ENCODE assay signal across 17 cellular contexts in genomic region chr6:36847991-36848390, GRCh38. TPM values are rescaled to one million over a fixed set of nuclear protein-coding genes. Genes with fewer than 3 reads are reported as not detected.
DNase-seq lines count a peak whose midpoint lies in the region; ATAC-seq, FAIRE-seq and TF ChIP-seq lines count a peak whose summit lies in the region.
"Had no signal": no experiment of that assay in that cellular context is flagged by ENCODE, and none has a peak within 500 bp of the region (broad histone marks: within the 10 kb centered on the region; RNA-seq: fewer than 3 reads in every experiment).

No MANE protein-coding gene starts in this region.

- H3K4me3 ChIP-seq in heart left ventricle (peak overlapping the region in 1 of 12 donors; percentile 2), smooth muscle cell (no peak overlapping the region)

- H2AFZ ChIP-seq in smooth muscle cell (ENCODE audit: low read depth): no peak overlapping the region

- H3K27ac Mint-ChIP-seq in nephron: peak overlapping the region in 2 of 3 experiments; percentile 25 to 85

- no peaks in the 10 kb centered on the region for H4K20me1 ChIP-seq in smooth muscle cell (ENCODE audit: low read depth)

- DNase-seq in heart left ventricle (peak in 1 of 5 donors; percentile 18), Right ventricle myocardium inferior (ENCODE audit: missing footprints) (no peak), caudate nucleus (lab: John Stamatoyannopoulos, UW) (no peak), smooth muscle cell (lab: John Stamatoyannopoulos, UW; ENCODE audit: unreplicated experiment) (no peak), G401 (ENCODE audit: low spot score) (no peak), frontal cortex (ENCODE audit: low spot score in 2 of 2) (no peak)
- DNase-seq: GOT3, NCI-H1048, NCI-H2081 treated with DMSO at 0.1 percent for 48 hours, SHP77 had no signal

- peak overlapping the region; percentile 84 for H3K4me2 ChIP-seq in smooth muscle cell
- H3K4me2 ChIP-seq: KMS-11 had no signal

- no peaks in the 10 kb centered on the region for H3K79me2 ChIP-seq in smooth muscle cell (ENCODE audit: low read depth)

- no peak overlapping the region for H3K9ac ChIP-seq in smooth muscle cell (ENCODE audit: low read depth)
- H3K9ac ChIP-seq: KMS-11 had no signal

- no peak for TF ChIP-seq POLR2A in heart left ventricle (IDR thresholded peaks at IDR 0.05)

- H3K9me3 ChIP-seq in heart left ventricle (no peaks in the 10 kb centered on the region), smooth muscle cell (replicated peaks; ENCODE audit: low read depth) (no peaks in the 10 kb centered on the region)

- H3K36me3 Mint-ChIP-seq in nephron (ENCODE audit: low read depth): peaks cover 1% of the 10 kb centered on the region

- H3K27ac ChIP-seq in heart left ventricle: peak overlapping the region; percentile 75 to 98 (median 80)
- H3K27ac ChIP-seq in caudate nucleus (ENCODE audit: low read depth, low read length): peak overlapping the region; percentile 61
- H3K27ac ChIP-seq in smooth muscle cell (ENCODE audit: low read depth): no peak overlapping the region
- H3K27ac ChIP-seq: C4-2B, KMS-11 had no signal

- peaks cover 26% of the 10 kb centered on the region for H3K27me3 Mint-ChIP-seq in nephron (ENCODE audit: low read depth)

- in situ Hi-C loops in G401 (cut with HindIII; ENCODE audit: low sequenced_read_pairs): no loop called here

- H3K27me3 ChIP-seq in heart left ventricle (no peaks in the 10 kb centered on the region), smooth muscle cell (ENCODE audit: low read depth) (no peaks in the 10 kb centered on the region)

- intact Hi-C loops in heart left ventricle (cut with DNase I): loop anchor here in 2 of 10 donors (2.0 to 10.0 kb wide), 2 partner anchors 81 to 233 kb away; no protein-coding TSS in a partner anchor
- intact Hi-C loops in Right ventricle myocardium inferior (cut with DNase I): no loop called here

- TF ChIP-seq CTCF in heart left ventricle (IDR thresholded peaks at IDR 0.05) (no peak), nephron (IDR thresholded peaks at IDR 0.05; ENCODE audit: unreplicated experiment in 3 of 3) (no peak), smooth muscle cell (IDR thresholded peaks at IDR 0.05; ENCODE audit: borderline replicate concordance, insufficient read depth, poor library complexity, severe bottlenecking) (no peak)

- no peaks in the 10 kb centered on the region for H3K9me3 Mint-ChIP-seq in nephron

- ATAC-seq in heart left ventricle: no peak
- no peak for ATAC-seq in Right ventricle myocardium inferior
- ATAC-seq in HG03469 (IDR thresholded peaks at IDR 0.05; ENCODE audit: unreplicated experiment): no peak

- peaks cover 9% of the 10 kb centered on the region for H3F3A ChIP-seq in smooth muscle cell (ENCODE audit: low read depth)

- peaks cover 0 to 79% (median 40%) of the 10 kb centered on the region in 12 donors for H3K4me1 ChIP-seq in heart left ventricle
- H3K4me1 ChIP-seq in smooth muscle cell (ENCODE audit: low read depth): peaks cover 17% of the 10 kb centered on the region

- FAIRE-seq in frontal cortex (lab: Jason Lieb, UNC): no peak
- FAIRE-seq: A204.1, GM12892 had no signal

- WGBS in heart left ventricle, 4 donors: 90 to 97% (median 92%) methylated on average over 6 of the region's 6 CpGs
- WGBS in smooth muscle cell (ENCODE audit: low lambda C conversion rate): 94% methylated on average over 6 of the region's 6 CpGs

- no peaks in the 10 kb centered on the region for H3K36me3 ChIP-seq in heart left ventricle
- H3K36me3 ChIP-seq in smooth muscle cell (ENCODE audit: low read depth): no peaks in the 10 kb centered on the region

- H3K4me3 Mint-ChIP-seq in nephron: no peak overlapping the region

- peaks cover 67% of the 10 kb centered on the region for H3K4me1 Mint-ChIP-seq in nephron

RNA-seq across cellular contexts. Expression of gene CPNE5, which starts 8.7 kb away (rescaled TPM):
- total RNA-seq in heart left ventricle (100 to 1,000 TPM in 1 of 9 donors, 10 to 100 TPM in 7, 1 to 10 TPM in 1; 5.2 to 111 (median 28.4) TPM), Right ventricle myocardium inferior (10.9 TPM), smooth muscle cell (0.31 TPM in 1 of 2 replicates, not detected in the other), frontal cortex (12.6 TPM)
- polyA plus RNA-seq in heart left ventricle (10 to 100 TPM in 1 of 2 donors, 1 to 10 TPM in 1; 4.0 to 12.1 TPM), smooth muscle cell (0.43 and 1.0 TPM in 2 replicates)
- 28.1 and 37.6 TPM in 2 replicates for total RNA-seq in G401 (2014; rRNA removed; shearing (Covaris generic))
- total RNA-seq: HepG2 had no signal

RNA-seq across cellular contexts. Expression of gene PPIL1, which starts 26.6 kb away (rescaled TPM):
- total RNA-seq in heart left ventricle (10 to 100 TPM; 30.9 to 61.6 (median 42.6) TPM), Right ventricle myocardium inferior (70.1 TPM), smooth muscle cell (49.3 and 57.6 TPM in 2 replicates), frontal cortex (40.8 TPM)
- polyA plus RNA-seq in heart left ventricle (10 to 100 TPM; 42.6 to 69.3 TPM), smooth muscle cell (34.6 and 45.4 TPM in 2 replicates)
- 62.5 and 124 TPM in 2 replicates for total RNA-seq in G401 (2014; rRNA removed; shearing (Covaris generic))

RNA-seq across cellular contexts. Expression of gene C6orf89, which starts 37.8 kb away (rescaled TPM):
- total RNA-seq in heart left ventricle (10 to 100 TPM; 54.2 to 86.2 (median 75.5) TPM), Right ventricle myocardium inferior (79.4 TPM), smooth muscle cell (40.7 and 45.7 TPM in 2 replicates), frontal cortex (28.9 TPM)
- polyA plus RNA-seq in heart left ventricle (10 to 100 TPM; 34.0 to 55.9 TPM), smooth muscle cell (43.7 and 44.6 TPM in 2 replicates)
- total RNA-seq in G401 (2014; rRNA removed; shearing (Covaris generic)): 22.5 and 30.1 TPM in 2 replicates
